ENCODE assay signal across 2 cellular contexts in the genomic region with DNA sequence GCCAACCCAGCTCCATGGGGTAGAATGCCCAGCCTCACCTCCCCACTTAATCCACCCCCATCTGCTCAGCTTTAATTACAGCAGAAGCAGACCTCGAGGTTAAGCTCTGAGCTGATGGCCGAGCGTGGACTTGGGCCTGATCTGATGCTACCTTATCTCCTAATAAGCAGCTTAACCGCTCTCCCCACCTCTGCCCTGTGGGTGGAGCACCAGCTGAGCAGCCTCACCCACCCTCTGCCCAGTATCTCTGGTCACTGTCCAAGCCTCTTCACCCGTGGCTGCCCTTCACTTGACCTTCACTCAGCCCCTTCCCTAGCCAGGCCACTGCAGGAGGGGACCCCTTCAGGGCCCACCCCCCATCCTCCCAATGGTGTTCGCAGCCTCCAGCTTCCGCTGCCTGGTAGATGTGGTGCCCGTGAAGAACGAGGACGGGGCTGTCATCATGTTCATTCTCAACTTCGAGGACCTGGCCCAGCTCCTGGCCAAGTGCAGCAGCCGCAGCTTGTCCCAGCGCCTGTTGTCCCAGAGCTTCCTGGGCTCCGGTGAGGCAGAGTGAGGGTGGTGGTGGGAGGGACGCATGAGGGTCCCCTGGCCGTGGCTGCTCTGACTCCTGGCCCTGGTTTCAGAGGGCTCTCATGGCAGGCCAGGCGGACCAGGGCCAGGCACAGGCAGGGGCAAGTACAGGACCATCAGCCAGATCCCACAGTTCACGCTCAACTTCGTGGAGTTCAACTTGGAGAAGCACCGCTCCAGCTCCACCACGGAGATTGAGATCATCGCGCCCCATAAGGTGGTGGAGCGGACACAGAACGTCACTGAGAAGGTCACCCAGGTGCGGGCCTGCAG.
TF ChIP-seq lines count a peak whose summit lies in the region.

No MANE protein-coding gene starts in this region.

TF ChIP-seq in HepG2, 621 proteins besides CTCF, POLR2A, EP300 and RAD21 (continues in another document):
- no peak for TF ChIP-seq DRAP1 (CRISPR knock-in tag; IDR thresholded peaks at IDR 0.05)
- TF ChIP-seq ZNF354B (CRISPR knock-in tag; IDR thresholded peaks at IDR 0.05), result no peak
- TF ChIP-seq DNMT1 (CRISPR knock-in tag; IDR thresholded peaks at IDR 0.05), result no peak
- no peak for TF ChIP-seq AKAP8 (CRISPR knock-in tag; IDR thresholded peaks at IDR 0.05)
- TF ChIP-seq ZNF563 (CRISPR knock-in tag; IDR thresholded peaks at IDR 0.05), result 0 out of 2 replicates have a peak, but pooled peaks have one; percentile 49
- no peak for TF ChIP-seq NFIC (IDR thresholded peaks at IDR 0.05; ENCODE audit: low read length)
- TF ChIP-seq ZNF468 (CRISPR knock-in tag; IDR thresholded peaks at IDR 0.05), result no peak
- TF ChIP-seq HIVEP1 (CRISPR knock-in tag; IDR thresholded peaks at IDR 0.05), result no peak
- TF ChIP-seq, protein P1, sequence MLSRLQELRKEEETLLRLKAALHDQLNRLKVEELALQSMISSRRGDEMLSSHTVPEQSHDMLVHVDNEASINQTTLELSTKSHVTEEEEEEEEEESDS (CRISPR knock-in tag; IDR thresholded peaks at IDR 0.05; ENCODE audit: borderline replicate concordance), result no peak
- no peak for TF ChIP-seq BRD4 (CRISPR knock-in tag; IDR thresholded peaks at IDR 0.05)
- no peak for TF ChIP-seq RXRA (CRISPR knock-in tag; IDR thresholded peaks at IDR 0.05)
- TF ChIP-seq MED8 (CRISPR knock-in tag; IDR thresholded peaks at IDR 0.05; ENCODE audit: insufficient replicate concordance), result no peak
- TF ChIP-seq, protein P2, sequence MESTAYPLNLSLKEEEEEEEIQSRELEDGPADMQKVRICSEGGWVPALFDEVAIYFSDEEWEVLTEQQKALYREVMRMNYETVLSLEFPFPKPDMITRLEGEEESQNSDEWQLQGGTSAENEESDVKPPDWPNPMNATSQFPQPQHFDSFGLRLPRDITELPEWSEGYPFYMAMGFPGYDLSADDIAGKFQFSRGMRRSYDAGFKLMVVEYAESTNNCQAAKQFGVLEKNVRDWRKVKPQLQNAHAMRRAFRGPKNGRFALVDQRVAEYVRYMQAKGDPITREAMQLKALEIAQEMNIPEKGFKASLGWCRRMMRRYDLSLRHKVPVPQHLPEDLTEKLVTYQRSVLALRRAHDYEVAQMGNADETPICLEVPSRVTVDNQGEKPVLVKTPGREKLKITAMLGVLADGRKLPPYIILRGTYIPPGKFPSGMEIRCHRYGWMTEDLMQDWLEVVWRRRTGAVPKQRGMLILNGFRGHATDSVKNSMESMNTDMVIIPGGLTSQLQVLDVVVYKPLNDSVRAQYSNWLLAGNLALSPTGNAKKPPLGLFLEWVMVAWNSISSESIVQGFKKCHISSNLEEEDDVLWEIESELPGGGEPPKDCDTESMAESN (CRISPR knock-in tag; conservative IDR thresholded peaks at IDR 0.05), result 0 out of 2 replicates have a peak, but pooled peaks have one; percentile 16
- no peak for TF ChIP-seq GLI4 (CRISPR knock-in tag; IDR thresholded peaks at IDR 0.05; ENCODE audit: borderline replicate concordance)
- no peak for TF ChIP-seq ZNF282 (IDR thresholded peaks at IDR 0.05; ENCODE audit: partially characterized antibody)
- peak; percentile 57 for TF ChIP-seq ZNF121 (CRISPR knock-in tag; IDR thresholded peaks at IDR 0.05)
- no peak for TF ChIP-seq ZNF3 (CRISPR knock-in tag; IDR thresholded peaks at IDR 0.05)
- TF ChIP-seq ESRRA (CRISPR knock-in tag; IDR thresholded peaks at IDR 0.05; ENCODE audit: low read depth), result peak; percentile 34
- no peak for TF ChIP-seq TSC22D2 (CRISPR knock-in tag; IDR thresholded peaks at IDR 0.05; ENCODE audit: borderline replicate concordance)
- TF ChIP-seq NFKB2 (CRISPR knock-in tag; IDR thresholded peaks at IDR 0.05; ENCODE audit: borderline replicate concordance), result no peak
- no peak for TF ChIP-seq SIX1 (CRISPR knock-in tag; IDR thresholded peaks at IDR 0.05; ENCODE audit: borderline replicate concordance)
- TF ChIP-seq ZNF746 (CRISPR knock-in tag; IDR thresholded peaks at IDR 0.05), result no peak
- TF ChIP-seq, protein P3, sequence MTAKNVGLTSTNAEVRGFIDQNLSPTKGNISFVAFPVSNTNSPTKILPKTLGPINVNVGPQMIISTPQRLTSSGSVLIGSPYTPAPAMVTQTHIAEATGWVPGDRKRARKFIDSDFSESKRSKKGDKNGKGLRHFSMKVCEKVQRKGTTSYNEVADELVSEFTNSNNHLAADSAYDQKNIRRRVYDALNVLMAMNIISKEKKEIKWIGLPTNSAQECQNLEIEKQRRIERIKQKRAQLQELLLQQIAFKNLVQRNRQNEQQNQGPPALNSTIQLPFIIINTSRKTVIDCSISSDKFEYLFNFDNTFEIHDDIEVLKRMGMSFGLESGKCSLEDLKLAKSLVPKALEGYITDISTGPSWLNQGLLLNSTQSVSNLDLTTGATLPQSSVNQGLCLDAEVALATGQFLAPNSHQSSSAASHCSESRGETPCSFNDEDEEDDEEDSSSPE (CRISPR knock-in tag; IDR thresholded peaks at IDR 0.05), result no peak
- no peak for TF ChIP-seq ZBTB42 (CRISPR knock-in tag; IDR thresholded peaks at IDR 0.05)
- no peak for TF ChIP-seq ZNF597 (CRISPR knock-in tag; IDR thresholded peaks at IDR 0.05)
- TF ChIP-seq SP140L (CRISPR knock-in tag; IDR thresholded peaks at IDR 0.05; ENCODE audit: borderline replicate concordance), result no peak
- TF ChIP-seq HDAC1 (CRISPR knock-in tag; IDR thresholded peaks at IDR 0.05), result no peak
- TF ChIP-seq REPIN1 (CRISPR knock-in tag; IDR thresholded peaks at IDR 0.05; ENCODE audit: borderline replicate concordance, low read depth), result 0 out of 2 replicates have a peak, but pooled peaks have one; percentile 35
- TF ChIP-seq GLMP (CRISPR knock-in tag; IDR thresholded peaks at IDR 0.05; ENCODE audit: borderline replicate concordance), result no peak
- peak; percentile 14; the same call in 1 of the 2 replicates for TF ChIP-seq PITX1 (CRISPR knock-in tag; IDR thresholded peaks at IDR 0.05)

TF ChIP-seq in GM12878, 131 proteins besides CTCF, POLR2A, EP300 and RAD21:
- TF ChIP-seq ATF2 (IDR thresholded peaks at IDR 0.05; ENCODE audit: low read length), result no peak
- TF ChIP-seq SMC3 (IDR thresholded peaks at IDR 0.05; ENCODE audit: borderline replicate concordance, low read length), result no peak
- no peak for TF ChIP-seq SMAD5 (IDR thresholded peaks at IDR 0.05; ENCODE audit: low read depth)
- no peak for TF ChIP-seq ZBTB40 (IDR thresholded peaks at IDR 0.05; ENCODE audit: borderline replicate concordance)
- TF ChIP-seq MXI1 (IDR thresholded peaks at IDR 0.05; ENCODE audit: low read depth, low read length), result no peak
- no peak for TF ChIP-seq TCF3 (IDR thresholded peaks at IDR 0.05; ENCODE audit: borderline replicate concordance, insufficient read depth, low read depth, low read length)
- TF ChIP-seq ZNF207 (IDR thresholded peaks at IDR 0.05; ENCODE audit: borderline replicate concordance), result no peak
- no peak for TF ChIP-seq KLF5 (IDR thresholded peaks at IDR 0.05; ENCODE audit: partially characterized antibody)
- TF ChIP-seq, protein P4, sequence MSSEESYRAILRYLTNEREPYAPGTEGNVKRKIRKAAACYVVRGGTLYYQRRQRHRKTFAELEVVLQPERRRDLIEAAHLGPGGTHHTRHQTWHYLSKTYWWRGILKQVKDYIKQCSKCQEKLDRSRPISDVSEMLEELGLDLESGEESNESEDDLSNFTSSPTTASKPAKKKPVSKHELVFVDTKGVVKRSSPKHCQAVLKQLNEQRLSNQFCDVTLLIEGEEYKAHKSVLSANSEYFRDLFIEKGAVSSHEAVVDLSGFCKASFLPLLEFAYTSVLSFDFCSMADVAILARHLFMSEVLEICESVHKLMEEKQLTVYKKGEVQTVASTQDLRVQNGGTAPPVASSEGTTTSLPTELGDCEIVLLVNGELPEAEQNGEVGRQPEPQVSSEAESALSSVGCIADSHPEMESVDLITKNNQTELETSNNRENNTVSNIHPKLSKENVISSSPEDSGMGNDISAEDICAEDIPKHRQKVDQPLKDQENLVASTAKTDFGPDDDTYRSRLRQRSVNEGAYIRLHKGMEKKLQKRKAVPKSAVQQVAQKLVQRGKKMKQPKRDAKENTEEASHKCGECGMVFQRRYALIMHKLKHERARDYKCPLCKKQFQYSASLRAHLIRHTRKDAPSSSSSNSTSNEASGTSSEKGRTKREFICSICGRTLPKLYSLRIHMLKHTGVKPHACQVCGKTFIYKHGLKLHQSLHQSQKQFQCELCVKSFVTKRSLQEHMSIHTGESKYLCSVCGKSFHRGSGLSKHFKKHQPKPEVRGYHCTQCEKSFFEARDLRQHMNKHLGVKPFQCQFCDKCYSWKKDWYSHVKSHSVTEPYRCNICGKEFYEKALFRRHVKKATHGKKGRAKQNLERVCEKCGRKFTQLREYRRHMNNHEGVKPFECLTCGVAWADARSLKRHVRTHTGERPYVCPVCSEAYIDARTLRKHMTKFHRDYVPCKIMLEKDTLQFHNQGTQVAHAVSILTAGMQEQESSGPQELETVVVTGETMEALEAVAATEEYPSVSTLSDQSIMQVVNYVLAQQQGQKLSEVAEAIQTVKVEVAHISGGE (CRISPR knock-in tag; IDR thresholded peaks at IDR 0.05), result no peak
- TF ChIP-seq BMI1 (IDR thresholded peaks at IDR 0.05; ENCODE audit: borderline replicate concordance), result no peak
- no peak for TF ChIP-seq POLR2AphosphoS2 (IDR thresholded peaks at IDR 0.05; ENCODE audit: low read depth, low read length)
- no peak for TF ChIP-seq YBX1 (IDR thresholded peaks at IDR 0.05)
- TF ChIP-seq CBFB (IDR thresholded peaks at IDR 0.05; ENCODE audit: low read depth), result no peak
- TF ChIP-seq STAT3 (IDR thresholded peaks at IDR 0.05; ENCODE audit: low read depth, low read length), result no peak
- no peak for TF ChIP-seq IKZF2 (IDR thresholded peaks at IDR 0.05)
- no peak for TF ChIP-seq STAT1 (conservative IDR thresholded peaks at IDR 0.05)
- no peak for TF ChIP-seq ZBTB4 (CRISPR knock-in tag; IDR thresholded peaks at IDR 0.05)
- TF ChIP-seq RCOR1 (conservative IDR thresholded peaks at IDR 0.05; ENCODE audit: low read depth, low read length), result no peak
